In genomic region chr13:29702912-29703351, GRCh38 we compare ENCODE assay signal across 11 cellular contexts.
A peak's percentile ranks its signal among the peaks of the same experiment; 100 is the strongest.
DNase-seq lines count a peak whose midpoint lies in the region; ATAC-seq and TF ChIP-seq lines count a peak whose summit lies in the region.
"Had no signal": no experiment of that assay in that cellular context is flagged by ENCODE, and none has a peak within 500 bp of the region (broad histone marks: within the 10 kb centered on the region; RNA-seq: fewer than 3 reads in every experiment).

No MANE protein-coding gene starts in this region.

- no peaks in the 10 kb centered on the region for H4K20me1 ChIP-seq in MM.1S (ENCODE audit: insufficient read depth, low read length)

- H3K9ac ChIP-seq in skeletal muscle satellite cell (ENCODE audit: low read depth, low read length) (no peak overlapping the region), MM.1S (ENCODE audit: low read length) (no peak overlapping the region)

- DNase-seq in HFFc6, result peak; percentile 90
- no peak for DNase-seq in WTC11 (ENCODE audit: low spot score)
- peak; percentile 21 to 39 for DNase-seq in heart right ventricle
- no peak for DNase-seq in NCI-H146 (lab: John Stamatoyannopoulos, UW)
- no peak for DNase-seq in G401 (ENCODE audit: low spot score)
- no peak for DNase-seq in MM.1S
- DNase-seq: activated naive CD4-positive, alpha-beta T cell treated with anti-CD3 and anti-CD28 coated beads for 36 hours; NCI-H1105 treated with DMSO at 0.1 percent for 48 hours; stimulated activated CD4-positive, alpha-beta T cell treated with anti-CD3 and anti-CD28 coated beads, Interleukin-1b, Interleukin-23, amount 100 ng/mL, for 48 hours had no signal

- H3K36me3 Mint-ChIP-seq in HFFc6 (ENCODE audit: low read depth) (no peaks in the 10 kb centered on the region), WTC11 (no peaks in the 10 kb centered on the region)

- WGBS in heart right ventricle, 2 donors, result 30 to 48% methylated on average over 13 of the region's 13 CpGs

- CTCF ChIA-PET in WTC11 (lab: Charles Lee), result interaction anchor here (1.5 to 3.4 kb wide), 4 partner anchors 11 to 248 kb away, joined by 3 to 14 read pairs (median 4); no protein-coding TSS in a partner anchor

- TF ChIP-seq CTCF in HFFc6 (IDR thresholded peaks at IDR 0.05) (no peak), WTC11 (IDR thresholded peaks at IDR 0.05) (no peak), heart right ventricle (IDR thresholded peaks at IDR 0.05) (no peak), MM.1S (IDR thresholded peaks at IDR 0.05; ENCODE audit: low read length) (no peak)

- ATAC-seq in WTC11, result peak; percentile 16; the same call in 1 of the 2 replicates
- ATAC-seq in heart right ventricle, result peak; percentile 42 to 81 (median 72)
- ATAC-seq in GM19395 (IDR thresholded peaks at IDR 0.05; ENCODE audit: unreplicated experiment), result no peak

- intact Hi-C loops in heart right ventricle (cut with DNase I), result loop anchor here in 1 of 10 donors (10.0 kb wide), 1 partner anchor 108 kb away; the partner anchor contains the start of gene SLC7A1

- H3K27me3 Mint-ChIP-seq in HFFc6 (ENCODE audit: insufficient read depth), result no peaks in the 10 kb centered on the region
- H3K27me3 Mint-ChIP-seq in WTC11 (ENCODE audit: low read depth), result no peaks in the 10 kb centered on the region; the same call in 1 of the 2 replicates

- POLR2A ChIA-PET in WTC11 (lab: Charles Lee), result no interaction called here

- H3K9me3 ChIP-seq in heart right ventricle, result no peaks in the 10 kb centered on the region
- H3K9me3 ChIP-seq in skeletal muscle satellite cell (replicated peaks; ENCODE audit: low read length), result no peaks in the 10 kb centered on the region
- H3K9me3 ChIP-seq in MM.1S (replicated peaks; ENCODE audit: insufficient read depth, low read length), result no peaks in the 10 kb centered on the region

- peaks cover 70% of the 10 kb centered on the region for H3K4me1 Mint-ChIP-seq in HFFc6 (ENCODE audit: low read depth)
- peaks cover 9% of the 10 kb centered on the region for H3K4me1 Mint-ChIP-seq in WTC11

- peak overlapping the region; percentile 85 for H3K4me3 Mint-ChIP-seq in HFFc6
- no peak overlapping the region for H3K4me3 Mint-ChIP-seq in WTC11
- H3K4me3 Mint-ChIP-seq: activated naive CD4-positive, alpha-beta T cell treated with anti-CD3 and anti-CD28 coated beads for 36 hours had no signal

- H3K4me3 ChIP-seq in heart right ventricle (peak overlapping the region in 1 of 10 donors; percentile 16), skeletal muscle satellite cell (ENCODE audit: low read length) (no peak overlapping the region), MM.1S (ENCODE audit: low read length) (no peak overlapping the region)

- H3K36me3 ChIP-seq in heart right ventricle, result no peaks in the 10 kb centered on the region
- H3K36me3 ChIP-seq in skeletal muscle satellite cell (ENCODE audit: insufficient read depth, low read length), result no peaks in the 10 kb centered on the region
- H3K36me3 ChIP-seq in MM.1S (replicated peaks; ENCODE audit: insufficient read depth, low read length), result no peaks in the 10 kb centered on the region

- H2AFZ ChIP-seq in MM.1S (ENCODE audit: low read length), result no peak overlapping the region

- H3K27ac ChIP-seq in heart right ventricle (no peak overlapping the region), MM.1S (ENCODE audit: low read length) (no peak overlapping the region)

- peak overlapping the region; percentile 89 for H3K27ac Mint-ChIP-seq in HFFc6
- no peak overlapping the region for H3K27ac Mint-ChIP-seq in WTC11
- H3K27ac Mint-ChIP-seq: activated naive CD4-positive, alpha-beta T cell treated with anti-CD3 and anti-CD28 coated beads for 36 hours had no signal

- H3K9me3 Mint-ChIP-seq in HFFc6 (no peaks in the 10 kb centered on the region), WTC11 (peaks cover 14% of the 10 kb centered on the region)
- H3K9me3 Mint-ChIP-seq: activated naive CD4-positive, alpha-beta T cell treated with anti-CD3 and anti-CD28 coated beads for 36 hours had no signal

- H3K27me3 ChIP-seq in heart right ventricle (peaks cover 0 to 4% (median 0%) of the 10 kb centered on the region in 7 donors), skeletal muscle satellite cell (ENCODE audit: control insufficient read depth, insufficient read depth, low read length) (no peaks in the 10 kb centered on the region), MM.1S (replicated peaks; ENCODE audit: insufficient read depth, low read length) (no peaks in the 10 kb centered on the region)

- in situ Hi-C loops in G401 (cut with HindIII; ENCODE audit: low sequenced_read_pairs), result no loop called here

- H3K79me2 ChIP-seq in MM.1S (ENCODE audit: low read length), result no peaks in the 10 kb centered on the region

- H3K4me2 ChIP-seq in skeletal muscle satellite cell (ENCODE audit: low read length) (peak overlapping the region; percentile 48), MM.1S (ENCODE audit: low read depth, low read length) (no peak overlapping the region)

- no peaks in the 10 kb centered on the region for H3F3A ChIP-seq in MM.1S (ENCODE audit: insufficient read depth, low read length)

- H3K9me2 ChIP-seq in MM.1S (replicated peaks; ENCODE audit: insufficient read depth, low read length), result no peaks in the 10 kb centered on the region

- H3K4me1 ChIP-seq in heart right ventricle (peaks cover 0 to 29% (median 12%) of the 10 kb centered on the region in 9 donors), skeletal muscle satellite cell (ENCODE audit: control insufficient read depth, insufficient read depth, low read length) (peaks cover 10% of the 10 kb centered on the region), MM.1S (ENCODE audit: low read length) (no peaks in the 10 kb centered on the region)

TF ChIP-seq in WTC11, 78 proteins besides CTCF, POLR2A, EP300 and RAD21 (continues in another document):
- no peak for TF ChIP-seq ZNF671 (CRISPR knock-in tag; IDR thresholded peaks at IDR 0.05)
- TF ChIP-seq ZNF138 (CRISPR knock-in tag; conservative IDR thresholded peaks at IDR 0.05), result no peak
- no peak for TF ChIP-seq RORB (CRISPR knock-in tag; IDR thresholded peaks at IDR 0.05)
- TF ChIP-seq KAT7 (CRISPR knock-in tag; IDR thresholded peaks at IDR 0.05; ENCODE audit: borderline replicate concordance), result no peak
- no peak for TF ChIP-seq ZNF263 (CRISPR knock-in tag; IDR thresholded peaks at IDR 0.05; ENCODE audit: low read depth)
- TF ChIP-seq E2F1 (CRISPR knock-in tag; IDR thresholded peaks at IDR 0.05), result no peak
- TF ChIP-seq ZNF232 (CRISPR knock-in tag; IDR thresholded peaks at IDR 0.05), result no peak
- TF ChIP-seq NR2C2 (CRISPR knock-in tag; IDR thresholded peaks at IDR 0.05), result no peak
- no peak for TF ChIP-seq ATF3 (CRISPR knock-in tag; conservative IDR thresholded peaks at IDR 0.05)
- no peak for TF ChIP-seq ZNF219 (CRISPR knock-in tag; IDR thresholded peaks at IDR 0.05; ENCODE audit: borderline replicate concordance)
- TF ChIP-seq AR (CRISPR knock-in tag; IDR thresholded peaks at IDR 0.05), result no peak
- TF ChIP-seq SMAD3 (CRISPR knock-in tag; IDR thresholded peaks at IDR 0.05; ENCODE audit: borderline replicate concordance), result no peak
- TF ChIP-seq ERG (CRISPR knock-in tag; IDR thresholded peaks at IDR 0.05), result no peak

Comparison
In these comparisons a context has a peak if more than half of its experiments do, and no peak if none do; other contexts are left out.
1. DNase-seq: peak in HFFc6 (single experiment) and heart right ventricle (2 of 2); none in WTC11 (single experiment), NCI-H146 (single experiment), G401 (single experiment) and MM.1S (single experiment).